In the genomic region with DNA sequence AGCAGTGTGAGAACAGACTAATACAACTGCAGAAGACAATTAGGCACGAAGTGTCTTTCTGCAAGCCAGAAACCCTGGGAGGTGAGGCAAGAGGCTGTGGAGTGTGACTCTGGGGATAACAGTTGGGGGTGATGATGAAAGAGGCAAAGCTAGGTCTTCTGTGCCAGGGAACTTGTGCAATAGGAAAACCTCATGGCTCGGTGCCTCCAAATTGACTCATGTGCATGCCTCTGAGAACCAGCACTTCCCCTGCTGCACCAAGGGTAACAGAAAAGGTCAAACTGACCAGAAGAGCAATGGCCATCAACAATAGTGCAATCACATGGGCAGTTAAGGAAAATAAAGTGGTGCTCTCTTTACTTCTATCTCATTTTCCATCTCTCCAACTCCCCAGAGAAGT, we compare ENCODE assay signal across 9 cellular contexts.
DNase-seq lines count a peak whose midpoint lies in the region; ATAC-seq and TF ChIP-seq lines count a peak whose summit lies in the region.
"Had no signal": no experiment of that assay in that cellular context is flagged by ENCODE, and none has a peak within 500 bp of the region (broad histone marks: within the 10 kb centered on the region; RNA-seq: fewer than 3 reads in every experiment).

No MANE protein-coding gene starts in this region.

- H3K27ac ChIP-seq in coronary artery: peak overlapping the region in 1 of 2 donors; percentile 61
- no peak overlapping the region for H3K27ac ChIP-seq in lung (ENCODE audit: low read depth in 1 of 2, low read length in 1 of 2)
- H3K27ac ChIP-seq: C4-2B had no signal

- no peak for TF ChIP-seq CTCF in coronary artery (IDR thresholded peaks at IDR 0.05)
- TF ChIP-seq CTCF in lung (IDR thresholded peaks at IDR 0.05; ENCODE audit: control extremely low read depth, extremely low read depth): no peak

- 28 to 35% methylated on average over 2 of the region's 2 CpGs for WGBS in lung, 2 donors

- H3K4me3 ChIP-seq in coronary artery (no peak overlapping the region), lung (no peak overlapping the region)

- H3K27me3 ChIP-seq in lung (ENCODE audit: control insufficient read depth, insufficient read depth): no peaks in the 10 kb centered on the region

- ATAC-seq in lung (ENCODE audit: insufficient read depth, low FRiP score) (peak; percentile 58), HG02588 (IDR thresholded peaks at IDR 0.05; ENCODE audit: unreplicated experiment) (no peak), GM21447 (IDR thresholded peaks at IDR 0.05; ENCODE audit: unreplicated experiment) (no peak)

- DNase-seq in ACHN (peak; percentile 97), MV-4-11 (lab: John Stamatoyannopoulos, UW) (peak; percentile 99), coronary artery (ENCODE audit: low spot score) (peak; percentile 92), lung (ENCODE audit: low spot score) (peak; percentile 82), DMS153 treated with DMSO at 0.1 percent for 48 hours (lab: John Stamatoyannopoulos, UW; ENCODE audit: unreplicated experiment) (no peak)
- no peak for DNase-seq in activated CD8-positive, alpha-beta memory T cell treated with anti-CD3 and anti-CD28 coated beads for 24 hours

- in situ Hi-C loops in ACHN (cut with HindIII; ENCODE audit: low pct_ligation_motif_present, low pct_unique_long_range_greater_than_20kb, low sequenced_read_pairs): no loop called here

- H3K9me3 ChIP-seq in lung (ENCODE audit: control insufficient read depth in 2 of 2, insufficient read depth in 1 of 2, low read length in 1 of 2): no peaks in the 10 kb centered on the region

- no peaks in the 10 kb centered on the region for H3K4me1 ChIP-seq in lung (ENCODE audit: control insufficient read depth in 2 of 2, insufficient read depth in 2 of 2, low read length in 2 of 2)

- no peaks in the 10 kb centered on the region for H3K36me3 ChIP-seq in lung (ENCODE audit: control insufficient read depth in 2 of 2, insufficient read depth in 2 of 2, low read length in 2 of 2)

Comparison
In these comparisons a context has a peak if more than half of its experiments do, and no peak if none do; other contexts are left out.
1. DNase-seq: peak in ACHN (single experiment), MV-4-11 (single experiment), coronary artery (single experiment) and lung (single experiment); none in activated CD8-positive, alpha-beta memory T cell treated with anti-CD3 and anti-CD28 coated beads for 24 hours (single experiment) and DMS153 treated with DMSO at 0.1 percent for 48 hours (single experiment).